ENCODE assay signal across 8 cellular contexts in genomic region chr21:42973991-42974831, GRCh38. TPM values are rescaled to one million over a fixed set of nuclear protein-coding genes. Genes with fewer than 3 reads are reported as not detected.
A peak's percentile ranks its signal among the peaks of the same experiment; 100 is the strongest.
DNase-seq lines count a peak whose midpoint lies in the region; ATAC-seq and TF ChIP-seq lines count a peak whose summit lies in the region.

A gene with protein sequence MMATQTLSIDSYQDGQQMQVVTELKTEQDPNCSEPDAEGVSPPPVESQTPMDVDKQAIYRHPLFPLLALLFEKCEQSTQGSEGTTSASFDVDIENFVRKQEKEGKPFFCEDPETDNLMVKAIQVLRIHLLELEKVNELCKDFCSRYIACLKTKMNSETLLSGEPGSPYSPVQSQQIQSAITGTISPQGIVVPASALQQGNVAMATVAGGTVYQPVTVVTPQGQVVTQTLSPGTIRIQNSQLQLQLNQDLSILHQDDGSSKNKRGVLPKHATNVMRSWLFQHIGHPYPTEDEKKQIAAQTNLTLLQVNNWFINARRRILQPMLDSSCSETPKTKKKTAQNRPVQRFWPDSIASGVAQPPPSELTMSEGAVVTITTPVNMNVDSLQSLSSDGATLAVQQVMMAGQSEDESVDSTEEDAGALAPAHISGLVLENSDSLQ (plus strand): TSS chr21:42974562. CDS start chr21:43004382, 29,820 bp downstream.

- POLR2A ChIA-PET in naive thymus-derived CD8-positive, alpha-beta T cell (lab: Charles Lee), result interaction anchor here (0.7 to 1.3 kb wide), 5 partner anchors 80 to 1365 kb away, joined by 3 to 14 read pairs (median 3); partner anchors contain the start of genes CFAP410, HSF2BP, NDUFV3 and RRP1B

- H3K4me2 ChIP-seq in Loucy (ENCODE audit: low read depth, low read length, poor library complexity, severe bottlenecking), result peak within 1 kb of the TSS; percentile 93

- no peaks in the 10 kb centered on the region for H3K9me3 Mint-ChIP-seq in activated T-helper 2 cell treated with anti-CD3 and anti-CD28 coated beads, Interferon-gamma antibody, Interleukin-2, Interleukin-4, amounts not matched to agents 10 μg/mL and 5 μg/mL and 100 μg/mL, durations not matched to agents 14 hours and 24 hours and 36 hours
- no peaks in the 10 kb centered on the region for H3K9me3 Mint-ChIP-seq in naive thymus-derived CD8-positive, alpha-beta T cell
- H3K9me3 Mint-ChIP-seq in stimulated activated naive B cell treated with anti-CD40 and anti-IgM and Interleukin-4, amounts not matched to agents 10 μg/mL and 1 μg/mL and 100 μg/mL, for 72 hours, result no peaks in the 10 kb centered on the region

- peaks cover 25% of the 10 kb centered on the region for H3K4me1 Mint-ChIP-seq in activated T-helper 2 cell treated with anti-CD3 and anti-CD28 coated beads, Interferon-gamma antibody, Interleukin-2, Interleukin-4, amounts not matched to agents 10 μg/mL and 5 μg/mL and 100 μg/mL, durations not matched to agents 14 hours and 24 hours and 36 hours (ENCODE audit: low read depth)
- peaks cover 8 to 35% (median 32%) of the 10 kb centered on the region in 4 donors for H3K4me1 Mint-ChIP-seq in naive thymus-derived CD8-positive, alpha-beta T cell
- peaks cover 12 to 26% of the 10 kb centered on the region in 2 donors for H3K4me1 Mint-ChIP-seq in stimulated activated naive B cell treated with anti-CD40 and anti-IgM and Interleukin-4, amounts not matched to agents 10 μg/mL and 1 μg/mL and 100 μg/mL, for 72 hours

- peaks cover 8% of the 10 kb centered on the region for H3K36me3 ChIP-seq in H7 (replicated peaks; ENCODE audit: control insufficient read depth, insufficient read depth, low read length)
- no peaks in the 10 kb centered on the region for H3K36me3 ChIP-seq in Loucy (ENCODE audit: insufficient read depth, low read length)
- peaks cover 16% of the 10 kb centered on the region for H3K36me3 ChIP-seq in RWPE2 (ENCODE audit: low read depth)

- H3K4me3 Mint-ChIP-seq in activated T-helper 2 cell treated with anti-CD3 and anti-CD28 coated beads, Interferon-gamma antibody, Interleukin-2, Interleukin-4, amounts not matched to agents 10 μg/mL and 5 μg/mL and 100 μg/mL, durations not matched to agents 14 hours and 24 hours and 36 hours (ENCODE audit: low read depth), result peak within 1 kb of the TSS; percentile 87
- H3K4me3 Mint-ChIP-seq in naive thymus-derived CD8-positive, alpha-beta T cell, result peak within 1 kb of the TSS; percentile 78 to 93 (median 88)
- peak within 1 kb of the TSS; percentile 87 to 88 for H3K4me3 Mint-ChIP-seq in stimulated activated naive B cell treated with anti-CD40 and anti-IgM and Interleukin-4, amounts not matched to agents 10 μg/mL and 1 μg/mL and 100 μg/mL, for 72 hours

- TF ChIP-seq CTCF in Loucy (conservative IDR thresholded peaks at IDR 0.05; ENCODE audit: low read length) (no peak), RWPE2 (IDR thresholded peaks at IDR 0.05; ENCODE audit: poor library complexity, severe bottlenecking) (no peak), fibroblast of mammary gland (conservative IDR thresholded peaks at IDR 0.05; ENCODE audit: control insufficient read depth, insufficient read depth, low read depth, low read length) (no peak)

- H3K27me3 Mint-ChIP-seq in activated T-helper 2 cell treated with anti-CD3 and anti-CD28 coated beads, Interferon-gamma antibody, Interleukin-2, Interleukin-4, amounts not matched to agents 10 μg/mL and 5 μg/mL and 100 μg/mL, durations not matched to agents 14 hours and 24 hours and 36 hours (ENCODE audit: low read depth), result no peaks in the 10 kb centered on the region
- H3K27me3 Mint-ChIP-seq in naive thymus-derived CD8-positive, alpha-beta T cell, result no peaks in the 10 kb centered on the region
- no peaks in the 10 kb centered on the region for H3K27me3 Mint-ChIP-seq in stimulated activated naive B cell treated with anti-CD40 and anti-IgM and Interleukin-4, amounts not matched to agents 10 μg/mL and 1 μg/mL and 100 μg/mL, for 72 hours

- peaks cover 39% of the 10 kb centered on the region for H3K79me2 ChIP-seq in Loucy (ENCODE audit: insufficient read depth, low read length)

- H3K4me3 ChIP-seq in H7 (ENCODE audit: insufficient read depth, low read depth, low read length) (peak within 1 kb of the TSS; percentile 53), Loucy (ENCODE audit: low read length, poor library complexity, severe bottlenecking) (peak within 1 kb of the TSS; percentile 82), RWPE2 (ENCODE audit: severe bottlenecking) (peak within 1 kb of the TSS; percentile 54), fibroblast of mammary gland (ENCODE audit: control insufficient read depth, low read depth, low read length) (peak within 1 kb of the TSS; percentile 86)

- DNase-seq in ELR (ENCODE audit: low read depth) (peak; percentile 99), H7 (peak; percentile 100), RWPE2 (ENCODE audit: low spot score) (peak; percentile 98), fibroblast of mammary gland (ENCODE audit: low read depth) (peak; percentile 97)
- peak; percentile 98 for DNase-seq in activated T-helper 2 cell treated with anti-CD3 and anti-CD28 coated beads, Interferon-gamma antibody, Interleukin-2, Interleukin-4, amounts not matched to agents 10 μg/mL and 5 μg/mL and 100 μg/mL, durations not matched to agents 14 hours and 24 hours and 36 hours (ENCODE audit: low spot score)
- peak; percentile 96 to 100 (median 99) for DNase-seq in naive thymus-derived CD8-positive, alpha-beta T cell
- peak; percentile 99 for DNase-seq in stimulated activated naive B cell treated with anti-CD40 and anti-IgM and Interleukin-4, amounts not matched to agents 10 μg/mL and 1 μg/mL and 100 μg/mL, for 72 hours

- peak within 1 kb of the TSS; percentile 90 for H3K27ac Mint-ChIP-seq in activated T-helper 2 cell treated with anti-CD3 and anti-CD28 coated beads, Interferon-gamma antibody, Interleukin-2, Interleukin-4, amounts not matched to agents 10 μg/mL and 5 μg/mL and 100 μg/mL, durations not matched to agents 14 hours and 24 hours and 36 hours
- H3K27ac Mint-ChIP-seq in naive thymus-derived CD8-positive, alpha-beta T cell, result peak within 1 kb of the TSS; percentile 84 to 97 (median 93)
- peak within 1 kb of the TSS; percentile 94 for H3K27ac Mint-ChIP-seq in stimulated activated naive B cell treated with anti-CD40 and anti-IgM and Interleukin-4, amounts not matched to agents 10 μg/mL and 1 μg/mL and 100 μg/mL, for 72 hours

- H3K27me3 ChIP-seq in H7 (ENCODE audit: control insufficient read depth, insufficient read depth, low read length) (no peaks in the 10 kb centered on the region), Loucy (ENCODE audit: insufficient read depth, low read length, poor library complexity, severe bottlenecking) (no peaks in the 10 kb centered on the region), RWPE2 (ENCODE audit: insufficient read depth, poor library complexity, severe bottlenecking) (no peaks in the 10 kb centered on the region)

- peaks cover 21% of the 10 kb centered on the region for H3K4me1 ChIP-seq in Loucy (ENCODE audit: insufficient read depth, low read length, poor library complexity, severe bottlenecking)
- peaks cover 7% of the 10 kb centered on the region for H3K4me1 ChIP-seq in RWPE2 (ENCODE audit: insufficient read depth, poor library complexity, severe bottlenecking)

- no peaks in the 10 kb centered on the region for H3F3A ChIP-seq in Loucy (ENCODE audit: low read depth)

- ATAC-seq in RWPE2 (ENCODE audit: low read depth), result peak; percentile 86
- peak; percentile 84 to 85 for ATAC-seq in naive thymus-derived CD8-positive, alpha-beta T cell
- peak; percentile 89 for ATAC-seq in stimulated activated naive B cell treated with anti-CD40 and anti-IgM and Interleukin-4, amounts not matched to agents 10 μg/mL and 1 μg/mL and 100 μg/mL, for 72 hours (replicated peaks)

- peaks cover 15% of the 10 kb centered on the region for H4K20me1 ChIP-seq in Loucy (ENCODE audit: insufficient read depth, low read length, poor library complexity, severe bottlenecking)

- H3K9ac ChIP-seq in Loucy (ENCODE audit: low read depth, low read length, poor library complexity, severe bottlenecking), result peak within 1 kb of the TSS; percentile 87

- no peaks in the 10 kb centered on the region for H3K9me3 ChIP-seq in Loucy (ENCODE audit: insufficient read depth, low read depth, low read length)
- no peaks in the 10 kb centered on the region for H3K9me3 ChIP-seq in RWPE2 (ENCODE audit: severe bottlenecking)

- H2AFZ ChIP-seq in Loucy (ENCODE audit: low read length), result peak within 1 kb of the TSS; percentile 95

- peak within 1 kb of the TSS; percentile 82 for H3K27ac ChIP-seq in RWPE2 (ENCODE audit: poor library complexity, severe bottlenecking)

- H3K36me3 Mint-ChIP-seq in activated T-helper 2 cell treated with anti-CD3 and anti-CD28 coated beads, Interferon-gamma antibody, Interleukin-2, Interleukin-4, amounts not matched to agents 10 μg/mL and 5 μg/mL and 100 μg/mL, durations not matched to agents 14 hours and 24 hours and 36 hours (ENCODE audit: low read depth), result peaks cover 25% of the 10 kb centered on the region
- H3K36me3 Mint-ChIP-seq in naive thymus-derived CD8-positive, alpha-beta T cell, result peaks cover 0 to 5% (median 3%) of the 10 kb centered on the region in 3 donors
- peaks cover 15 to 18% of the 10 kb centered on the region in 2 donors for H3K36me3 Mint-ChIP-seq in stimulated activated naive B cell treated with anti-CD40 and anti-IgM and Interleukin-4, amounts not matched to agents 10 μg/mL and 1 μg/mL and 100 μg/mL, for 72 hours

- no peaks in the 10 kb centered on the region for H3K9me2 ChIP-seq in Loucy (replicated peaks; ENCODE audit: low read depth, low read length)

- intact Hi-C loops in activated T-helper 2 cell treated with anti-CD3 and anti-CD28 coated beads, Interferon-gamma antibody, Interleukin-2, Interleukin-4, amounts not matched to agents 10 μg/mL and 5 μg/mL and 100 μg/mL, durations not matched to agents 14 hours and 24 hours and 36 hours (cut with micrococcal nuclease), result loop anchor here (1.0 to 10.0 kb wide), 2 partner anchors 95 to 681 kb away; partner anchors contain the start of genes HSF2BP, RRP1B and WDR4

RNA-seq across cellular contexts. Expression of the gene that starts here (rescaled TPM):
- 17.7 and 20.0 TPM in 2 replicates for total RNA-seq in H7 (2014; rRNA removed; shearing (Covaris generic))
- total RNA-seq in activated T-helper 2 cell treated with anti-CD3 and anti-CD28 coated beads, Interferon-gamma antibody, Interleukin-2, Interleukin-4, amounts not matched to agents 10 μg/mL and 5 μg/mL and 100 μg/mL, durations not matched to agents 14 hours and 24 hours and 36 hours, result 25.6 and 26.9 TPM in 2 replicates
- 10 to 100 TPM; 18.6 to 20.8 TPM for total RNA-seq in naive thymus-derived CD8-positive, alpha-beta T cell
- polyA plus RNA-seq in naive thymus-derived CD8-positive, alpha-beta T cell, result 10 to 100 TPM; 16.2 to 18.6 (median 17.9) TPM

Comparison
In these comparisons a context has a peak if more than half of its experiments do, and no peak if none do; other contexts are left out.
1. Peak in every context shown above with its lines: DNase-seq, ATAC-seq, H3K4me3 ChIP-seq and H3K27ac ChIP-seq.